In genomic region chr3:96576935-96577334, GRCh38 we compare ENCODE assay signal across 31 cellular contexts.
DNase-seq lines count a peak whose midpoint lies in the region; ATAC-seq, FAIRE-seq and TF ChIP-seq lines count a peak whose summit lies in the region.
"Had no signal": no experiment of that assay in that cellular context is flagged by ENCODE, and none has a peak within 500 bp of the region (broad histone marks: within the 10 kb centered on the region; RNA-seq: fewer than 3 reads in every experiment).

No MANE protein-coding gene starts in this region.

- no peak for TF ChIP-seq RAD21 in HepG2 (CRISPR knock-in tag; IDR thresholded peaks at IDR 0.05)

- 0% methylated on average over 3 of the region's 3 CpGs for WGBS in HepG2 (ENCODE audit: low lambda C conversion rate)
- 53% methylated on average over 3 of the region's 3 CpGs for WGBS in right lobe of liver (ENCODE audit: insufficient coverage, low coverage, low lambda C conversion rate, missing lambda C conversion rate)

- H3K4me3 ChIP-seq in HepG2 (replicated peaks in 1 of 3; ENCODE audit: insufficient read depth in 1 of 3, low read depth in 2 of 3, low read length in 3 of 3) = no peak overlapping the region
- no peak overlapping the region for H3K4me3 ChIP-seq in right lobe of liver
- no peak overlapping the region for H3K4me3 ChIP-seq in OCI-LY3 (ENCODE audit: low read length)
- H3K4me3 ChIP-seq: A549; BLaER1; BLaER1 treated with 17β-estradiol and CSF1 and Interleukin-3, amounts not matched to agents 10 nM and 100 nM had no signal

- H3K27ac ChIP-seq in HepG2 (ENCODE audit: extremely low read length, insufficient read depth, low read length) (no peak overlapping the region), right lobe of liver (no peak overlapping the region), OCI-LY3 (ENCODE audit: low read length) (no peak overlapping the region)
- H3K27ac ChIP-seq: 22Rv1; A549; BLaER1; BLaER1 treated with 17β-estradiol and CSF1 and Interleukin-3, amounts not matched to agents 10 nM and 100 nM; C4-2B had no signal

- TF ChIP-seq EP300 in HepG2 (IDR thresholded peaks at IDR 0.05; ENCODE audit: low read depth in 2 of 2, low read length in 2 of 2) (no peak), HepG2 (CRISPR knock-in tag; IDR thresholded peaks at IDR 0.05; ENCODE audit: borderline replicate concordance) (no peak)

- H3K4me1 ChIP-seq in HepG2 (ENCODE audit: insufficient read depth, low read length) (no peaks in the 10 kb centered on the region), right lobe of liver (no peaks in the 10 kb centered on the region), OCI-LY3 (ENCODE audit: low read length) (no peaks in the 10 kb centered on the region)
- H3K4me1 ChIP-seq: A549; BE2C; BLaER1; BLaER1 treated with 17β-estradiol and CSF1 and Interleukin-3, amounts not matched to agents 10 nM and 100 nM; Caco-2 had no signal

- BruUV-seq in HepG2 (replicated peaks; lab: Mats Ljungman, UMichigan) = no TSS peak

- intact Hi-C loops in HepG2 (cut with micrococcal nuclease; ENCODE audit: unreplicated experiment) (no loop called here), right lobe of liver (cut with DNase I) (no loop called here)

- H4K20me1 ChIP-seq in HepG2 (ENCODE audit: insufficient read depth, low read length) (no peaks in the 10 kb centered on the region), OCI-LY3 (ENCODE audit: insufficient read depth, low read length) (no peaks in the 10 kb centered on the region)
- H4K20me1 ChIP-seq: BLaER1; BLaER1 treated with 17β-estradiol and CSF1 and Interleukin-3, amounts not matched to agents 10 nM and 100 nM had no signal

- ATAC-seq in HepG2 (no peak), right lobe of liver (no peak), esophagus mucosa (no peak)
- ATAC-seq: A549; CD8-positive, alpha-beta T cell had no signal

- TF ChIP-seq POLR2A in HepG2 (IDR thresholded peaks at IDR 0.05; ENCODE audit: insufficient read depth in 1 of 2, low read depth in 2 of 2, low read length in 2 of 2) (no peak), right lobe of liver (IDR thresholded peaks at IDR 0.05) (no peak)

- TF ChIP-seq CTCF in HepG2 (CRISPR knock-in tag; IDR thresholded peaks at IDR 0.05) = no peak
- no peak for TF ChIP-seq CTCF in right lobe of liver (IDR thresholded peaks at IDR 0.05)
- no peak for TF ChIP-seq CTCF in OCI-LY3 (IDR thresholded peaks at IDR 0.05; ENCODE audit: low read depth, low read length)

- FAIRE-seq in HepG2 (lab: Jason Lieb, UNC) = no peak
- FAIRE-seq: A204.1, A549, D721Med had no signal

- no peak for DNase-seq in HepG2 (ENCODE audit: low spot score)
- DNase-seq in right lobe of liver = no peak
- DNase-seq: 8988T; ACHN; AML-193; BE2C; C1 segment of cervical spinal cord; Caco-2; Calu3; CD4-positive, alpha-beta memory T cell; CD4-positive, alpha-beta T cell; CD4-positive, CD25-positive, alpha-beta regulatory T cell; CD8-positive, alpha-beta memory T cell; CD8-positive, alpha-beta T cell; COR-L47; DMS 273 treated with DMSO at 0.1 percent for 48 hours; DMS153; DMS53; DMS79; DMS79 treated with DMSO at 0.1 percent for 48 hours; DND-41; EL had no signal

- H3K4me2 ChIP-seq in HepG2 (ENCODE audit: low read depth, low read length) (no peak overlapping the region), OCI-LY3 (ENCODE audit: low read length) (no peak overlapping the region)
- H3K4me2 ChIP-seq: A549; BLaER1; BLaER1 treated with 17β-estradiol and CSF1 and Interleukin-3, amounts not matched to agents 10 nM and 100 nM had no signal

- CTCF ChIA-PET in HepG2 (lab: Yijun Ruan, JAX; ENCODE audit: low intra/inter-chr PET ratio, low total read pairs) = no interaction called here

- in situ Hi-C loops in HepG2 (cut with HindIII; ENCODE audit: extremely low pct_ligation_motif_present, low pct_unique_long_range_greater_than_20kb) = no loop called here

- no peaks in the 10 kb centered on the region for H3K79me2 ChIP-seq in HepG2 (ENCODE audit: insufficient read depth, low read length)
- H3K79me2 ChIP-seq in OCI-LY3 (ENCODE audit: low read length) = no peaks in the 10 kb centered on the region

- no peak overlapping the region for H3K9ac ChIP-seq in HepG2 (ENCODE audit: insufficient read depth, low read depth, low read length)
- no peak overlapping the region for H3K9ac ChIP-seq in OCI-LY3 (ENCODE audit: low read length)
- H3K9ac ChIP-seq: BLaER1; BLaER1 treated with 17β-estradiol and CSF1 and Interleukin-3, amounts not matched to agents 10 nM and 100 nM had no signal

- H3K27me3 ChIP-seq in HepG2 (ENCODE audit: control insufficient read depth in 1 of 2, insufficient read depth in 2 of 2, low read length in 2 of 2) (no peaks in the 10 kb centered on the region), right lobe of liver (no peaks in the 10 kb centered on the region), OCI-LY3 (ENCODE audit: low read depth, low read length) (no peaks in the 10 kb centered on the region)
- H3K27me3 ChIP-seq: BE2C; BLaER1; BLaER1 treated with 17β-estradiol and CSF1 and Interleukin-3, amounts not matched to agents 10 nM and 100 nM had no signal

- H3K36me3 ChIP-seq in HepG2 (replicated peaks in 1 of 2; ENCODE audit: control insufficient read depth in 1 of 2, insufficient read depth in 2 of 2, low read length in 2 of 2) = no peaks in the 10 kb centered on the region
- H3K36me3 ChIP-seq in right lobe of liver = no peaks in the 10 kb centered on the region
- H3K36me3 ChIP-seq in OCI-LY3 (replicated peaks; ENCODE audit: low read depth, low read length) = no peaks in the 10 kb centered on the region
- H3K36me3 ChIP-seq: BE2C; BLaER1; BLaER1 treated with 17β-estradiol and CSF1 and Interleukin-3, amounts not matched to agents 10 nM and 100 nM had no signal

- H2AFZ ChIP-seq in HepG2 (ENCODE audit: low read length) (no peak overlapping the region), OCI-LY3 (ENCODE audit: low read depth, low read length) (0 out of 2 replicates have a peak overlapping the region, but pooled peaks have one; percentile 30)

- POLR2A ChIA-PET in HepG2 (lab: Yijun Ruan, JAX) = no interaction called here

- H3K9me3 ChIP-seq in HepG2 (ENCODE audit: low read length) (peaks cover 10% of the 10 kb centered on the region; the same call in 1 of the 2 replicates), right lobe of liver (no peaks in the 10 kb centered on the region), OCI-LY3 (ENCODE audit: insufficient read depth, low read length) (no peaks in the 10 kb centered on the region)
- H3K9me3 ChIP-seq: A549, BE2C had no signal

TF ChIP-seq in HepG2, 621 proteins besides CTCF, POLR2A, EP300 and RAD21:
- TF ChIP-seq KDM5A (IDR thresholded peaks at IDR 0.05; ENCODE audit: borderline replicate concordance, low read length) (no peak), CREB1 (IDR thresholded peaks at IDR 0.05) (peak; percentile 96), CREB1 (CRISPR knock-in tag; IDR thresholded peaks at IDR 0.05) (no peak), ATF7 (IDR thresholded peaks at IDR 0.05) (peak; percentile 34; the same call in 1 of the 2 replicates), ATF7 (CRISPR knock-in tag; IDR thresholded peaks at IDR 0.05) (no peak)
TF ChIP-seq in HepG2: peak in this region for 2.
